ENCODE assay signal across 1 cellular context in genomic region chr1:217590598-217590997, GRCh38.
TF ChIP-seq lines count a peak whose summit lies in the region.

No MANE protein-coding gene starts in this region.

TF ChIP-seq in WTC11, 78 proteins besides CTCF, POLR2A, EP300 and RAD21 (continued from another document):
- TF ChIP-seq, protein P1, sequence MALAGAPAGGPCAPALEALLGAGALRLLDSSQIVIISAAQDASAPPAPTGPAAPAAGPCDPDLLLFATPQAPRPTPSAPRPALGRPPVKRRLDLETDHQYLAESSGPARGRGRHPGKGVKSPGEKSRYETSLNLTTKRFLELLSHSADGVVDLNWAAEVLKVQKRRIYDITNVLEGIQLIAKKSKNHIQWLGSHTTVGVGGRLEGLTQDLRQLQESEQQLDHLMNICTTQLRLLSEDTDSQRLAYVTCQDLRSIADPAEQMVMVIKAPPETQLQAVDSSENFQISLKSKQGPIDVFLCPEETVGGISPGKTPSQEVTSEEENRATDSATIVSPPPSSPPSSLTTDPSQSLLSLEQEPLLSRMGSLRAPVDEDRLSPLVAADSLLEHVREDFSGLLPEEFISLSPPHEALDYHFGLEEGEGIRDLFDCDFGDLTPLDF (CRISPR knock-in tag; IDR thresholded peaks at IDR 0.05), result no peak
- TF ChIP-seq ZNF232 (CRISPR knock-in tag; IDR thresholded peaks at IDR 0.05), result no peak
- TF ChIP-seq ZNF425 (CRISPR knock-in tag; conservative IDR thresholded peaks at IDR 0.05), result no peak
